In the genomic region with DNA sequence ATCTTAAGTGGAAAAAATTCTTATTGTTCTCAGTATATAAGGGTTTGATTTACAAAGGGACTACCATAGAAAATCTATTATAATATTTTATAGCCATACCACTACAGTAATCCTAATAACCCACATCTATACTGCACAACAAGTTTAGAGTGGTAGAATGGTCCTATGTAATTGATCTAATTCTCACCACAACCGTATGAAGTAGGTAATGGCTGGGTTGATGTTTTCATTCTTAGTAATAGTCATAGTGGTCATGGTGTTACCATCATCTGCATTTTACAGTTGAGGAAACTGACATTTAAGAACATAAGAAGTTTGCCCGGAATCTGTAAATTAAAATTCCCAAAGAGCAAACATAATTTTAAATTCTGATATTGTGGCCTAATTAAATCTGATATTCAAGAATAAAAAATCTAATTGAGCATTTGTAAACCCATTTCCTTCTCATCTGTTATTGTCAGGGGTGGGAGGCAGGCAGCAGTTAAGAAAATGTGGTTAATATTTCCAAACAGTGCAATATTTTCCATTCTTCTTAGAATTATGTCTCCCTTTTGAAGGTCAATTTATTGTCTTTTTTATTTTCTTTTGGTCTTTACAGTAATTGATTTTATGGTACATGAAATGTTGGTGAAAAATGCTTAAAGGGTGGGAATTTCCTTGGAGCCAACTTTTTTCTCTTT, we compare ENCODE assay signal across 25 cellular contexts.
A peak's percentile ranks its signal among the peaks of the same experiment; 100 is the strongest.
DNase-seq lines count a peak whose midpoint lies in the region; ATAC-seq and TF ChIP-seq lines count a peak whose summit lies in the region.
"Had no signal": no experiment of that assay in that cellular context is flagged by ENCODE, and none has a peak within 500 bp of the region (broad histone marks: within the 10 kb centered on the region; RNA-seq: fewer than 3 reads in every experiment).

No MANE protein-coding gene starts in this region.

- intact Hi-C loops in vagina (cut with DNase I): loop anchor here (10.0 kb wide), 1 partner anchor 154 kb away; a partner anchor contains a TSS

- peak overlapping the region; percentile 77 for H3K27ac ChIP-seq in vagina
- H3K27ac ChIP-seq: BLaER1, pancreas, WERI-Rb-1 had no signal

- H3K4me1 ChIP-seq in vagina: peaks cover 20% of the 10 kb centered on the region
- H3K4me1 ChIP-seq: BLaER1 had no signal

- H3K4me3 Mint-ChIP-seq in activated naive CD8-positive, alpha-beta T cell treated with anti-CD3 and anti-CD28 coated beads for 36 hours: peak overlapping the region; percentile 10
- H3K4me3 Mint-ChIP-seq in stimulated activated effector memory CD8-positive, alpha-beta T cell treated with anti-CD3 and anti-CD28 coated beads, Interleukin-12 subunit alpha, Interleukin-12 subunit beta, amount 100 ng/mL, for 72 hours: no peak overlapping the region

- no peak for TF ChIP-seq CTCF in vagina (IDR thresholded peaks at IDR 0.05)

- ATAC-seq in activated naive CD4-positive, alpha-beta T cell treated with anti-CD3 and anti-CD28 coated beads, Interleukin-2, amount 50 U/mL, for 72 hours: peak; percentile 67 to 77
- ATAC-seq in stimulated activated effector memory CD8-positive, alpha-beta T cell treated with anti-CD3 and anti-CD28 coated beads, Interleukin-12 subunit alpha, Interleukin-12 subunit beta, amount 100 ng/mL, for 72 hours: peak; percentile 94
- no peak for ATAC-seq in HG03039 (IDR thresholded peaks at IDR 0.05; ENCODE audit: unreplicated experiment)
- ATAC-seq: gastroesophageal sphincter, left lobe of liver, pancreas, right cardiac atrium, SK-N-SH treated with all-trans-retinoic acid at 6 μM for 48 hours had no signal

- H3K36me3 Mint-ChIP-seq in activated naive CD4-positive, alpha-beta T cell treated with anti-CD3 and anti-CD28 coated beads, Interleukin-2, amount 50 U/mL, for 72 hours: peaks cover 10 to 11% of the 10 kb centered on the region in 2 donors
- peaks cover 34% of the 10 kb centered on the region for H3K36me3 Mint-ChIP-seq in activated naive CD8-positive, alpha-beta T cell treated with anti-CD3 and anti-CD28 coated beads for 36 hours
- H3K36me3 Mint-ChIP-seq in stimulated activated effector memory CD8-positive, alpha-beta T cell treated with anti-CD3 and anti-CD28 coated beads, Interleukin-12 subunit alpha, Interleukin-12 subunit beta, amount 100 ng/mL, for 72 hours: peaks cover 35% of the 10 kb centered on the region

- no peaks in the 10 kb centered on the region for H3K9me3 Mint-ChIP-seq in activated naive CD4-positive, alpha-beta T cell treated with anti-CD3 and anti-CD28 coated beads, Interleukin-2, amount 50 U/mL, for 72 hours
- H3K9me3 Mint-ChIP-seq in activated naive CD8-positive, alpha-beta T cell treated with anti-CD3 and anti-CD28 coated beads for 36 hours: no peaks in the 10 kb centered on the region
- no peaks in the 10 kb centered on the region for H3K9me3 Mint-ChIP-seq in stimulated activated effector memory CD8-positive, alpha-beta T cell treated with anti-CD3 and anti-CD28 coated beads, Interleukin-12 subunit alpha, Interleukin-12 subunit beta, amount 100 ng/mL, for 72 hours
- H3K9me3 Mint-ChIP-seq: naive thymus-derived CD8-positive, alpha-beta T cell had no signal

- no peaks in the 10 kb centered on the region for H3K27me3 ChIP-seq in vagina
- H3K27me3 ChIP-seq: BLaER1, gastroesophageal sphincter, pancreas had no signal

- H3K27ac Mint-ChIP-seq in activated naive CD4-positive, alpha-beta T cell treated with anti-CD3 and anti-CD28 coated beads, Interleukin-2, amount 50 U/mL, for 72 hours: no peak overlapping the region
- peak overlapping the region; percentile 86 for H3K27ac Mint-ChIP-seq in activated naive CD8-positive, alpha-beta T cell treated with anti-CD3 and anti-CD28 coated beads for 36 hours
- H3K27ac Mint-ChIP-seq in stimulated activated effector memory CD8-positive, alpha-beta T cell treated with anti-CD3 and anti-CD28 coated beads, Interleukin-12 subunit alpha, Interleukin-12 subunit beta, amount 100 ng/mL, for 72 hours: peak overlapping the region; percentile 32

- no peaks in the 10 kb centered on the region for H3K9me3 ChIP-seq in vagina
- H3K9me3 ChIP-seq: BLaER1, gastroesophageal sphincter, pancreas had no signal

- peaks cover 42% of the 10 kb centered on the region for H3K4me1 Mint-ChIP-seq in activated naive CD8-positive, alpha-beta T cell treated with anti-CD3 and anti-CD28 coated beads for 36 hours
- H3K4me1 Mint-ChIP-seq in stimulated activated effector memory CD8-positive, alpha-beta T cell treated with anti-CD3 and anti-CD28 coated beads, Interleukin-12 subunit alpha, Interleukin-12 subunit beta, amount 100 ng/mL, for 72 hours: peaks cover 22% of the 10 kb centered on the region

- H3K27me3 Mint-ChIP-seq in activated naive CD8-positive, alpha-beta T cell treated with anti-CD3 and anti-CD28 coated beads for 36 hours: no peaks in the 10 kb centered on the region
- H3K27me3 Mint-ChIP-seq: naive thymus-derived CD8-positive, alpha-beta T cell had no signal

- no peak overlapping the region for H3K4me3 ChIP-seq in vagina
- H3K4me3 ChIP-seq: BLaER1, gastroesophageal sphincter, pancreas had no signal

- H3K36me3 ChIP-seq in vagina: no peaks in the 10 kb centered on the region
- H3K36me3 ChIP-seq: WERI-Rb-1 had no signal

- no peak for DNase-seq in activated naive CD4-positive, alpha-beta T cell treated with anti-CD3 and anti-CD28 coated beads, Interleukin-2, amount 50 U/mL, for 72 hours (ENCODE audit: low spot score in 2 of 2)
- DNase-seq in activated naive CD4-positive, alpha-beta T cell treated with Interleukin-2 at 50 U/mL for 16 hours: no peak
- DNase-seq in activated naive CD8-positive, alpha-beta T cell treated with anti-CD3 and anti-CD28 coated beads for 36 hours: no peak
- no peak for DNase-seq in stimulated activated effector memory CD8-positive, alpha-beta T cell treated with anti-CD3 and anti-CD28 coated beads, Interleukin-12 subunit alpha, Interleukin-12 subunit beta, amount 100 ng/mL, for 72 hours (ENCODE audit: low spot score in 2 of 2)
- DNase-seq in vagina (ENCODE audit: extremely low spot score in 2 of 2): no peak
- no peak for DNase-seq in DMS79 treated with DMSO at 0.1 percent for 48 hours (lab: John Stamatoyannopoulos, UW)
- no peak for DNase-seq in Kasumi-1 (lab: John Stamatoyannopoulos, UW)
- DNase-seq: anterior cingulate cortex; caudate nucleus; COR-L47; hypothalamus; IMR-90; naive thymus-derived CD8-positive, alpha-beta T cell; NCI-H1417 treated with DMSO at 0.1 percent for 48 hours; NCI-H2081 treated with DMSO at 0.1 percent for 48 hours; NCI-H446; pancreas; right cardiac atrium; stimulated activated CD4-positive, alpha-beta T cell treated with anti-CD3 and anti-CD28 coated beads, Interleukin-4, amount 100 ng/mL, for 4 hours; WERI-Rb-1 had no signal

- no peak for TF ChIP-seq POLR2A in vagina (IDR thresholded peaks at IDR 0.05)

Comparison
In these comparisons a context has a peak if more than half of its experiments do, and no peak if none do; other contexts are left out.
1. H3K27ac Mint-ChIP-seq: peak in activated naive CD8-positive, alpha-beta T cell treated with anti-CD3 and anti-CD28 coated beads for 36 hours (single experiment) and stimulated activated effector memory CD8-positive, alpha-beta T cell treated with anti-CD3 and anti-CD28 coated beads, Interleukin-12 subunit alpha, Interleukin-12 subunit beta, amount 100 ng/mL, for 72 hours (single experiment); none in activated naive CD4-positive, alpha-beta T cell treated with anti-CD3 and anti-CD28 coated beads, Interleukin-2, amount 50 U/mL, for 72 hours (0 of 2).